1 cellular context compared by ENCODE assay signal in the genomic region with DNA sequence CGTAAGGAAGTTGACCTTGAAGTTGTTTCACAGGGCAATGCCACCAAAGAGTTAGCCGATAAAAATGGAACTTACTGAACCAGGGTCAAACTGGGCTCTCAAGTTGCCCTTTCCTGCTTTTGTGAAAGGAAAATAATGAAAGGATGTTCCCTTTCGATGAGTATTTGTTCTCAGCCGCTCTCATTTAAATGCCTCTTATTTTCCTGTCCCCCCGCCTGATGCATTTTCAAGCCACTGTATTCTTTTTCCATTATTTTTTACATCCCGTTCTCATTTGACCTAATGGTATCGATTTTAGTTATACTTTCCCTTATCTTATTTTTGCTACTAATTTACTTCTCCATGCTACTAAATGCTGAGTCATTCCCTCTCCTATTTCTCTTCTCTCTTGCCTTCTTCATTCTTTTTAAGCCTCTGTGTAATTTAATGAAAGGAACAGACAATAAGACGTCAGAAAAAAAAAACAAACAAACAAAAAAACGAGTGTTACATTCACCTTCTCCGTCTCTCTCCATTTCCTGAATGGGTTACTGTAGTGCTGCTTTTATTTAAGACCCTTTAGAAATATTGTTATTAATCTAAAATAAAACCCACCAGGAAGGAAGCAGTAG.
TF ChIP-seq lines count a peak whose summit lies in the region.

No MANE protein-coding gene starts in this region.

TF ChIP-seq in GM23338, 12 proteins besides CTCF, POLR2A, EP300 and RAD21 (continued from another document):
- TF ChIP-seq, protein P1, sequence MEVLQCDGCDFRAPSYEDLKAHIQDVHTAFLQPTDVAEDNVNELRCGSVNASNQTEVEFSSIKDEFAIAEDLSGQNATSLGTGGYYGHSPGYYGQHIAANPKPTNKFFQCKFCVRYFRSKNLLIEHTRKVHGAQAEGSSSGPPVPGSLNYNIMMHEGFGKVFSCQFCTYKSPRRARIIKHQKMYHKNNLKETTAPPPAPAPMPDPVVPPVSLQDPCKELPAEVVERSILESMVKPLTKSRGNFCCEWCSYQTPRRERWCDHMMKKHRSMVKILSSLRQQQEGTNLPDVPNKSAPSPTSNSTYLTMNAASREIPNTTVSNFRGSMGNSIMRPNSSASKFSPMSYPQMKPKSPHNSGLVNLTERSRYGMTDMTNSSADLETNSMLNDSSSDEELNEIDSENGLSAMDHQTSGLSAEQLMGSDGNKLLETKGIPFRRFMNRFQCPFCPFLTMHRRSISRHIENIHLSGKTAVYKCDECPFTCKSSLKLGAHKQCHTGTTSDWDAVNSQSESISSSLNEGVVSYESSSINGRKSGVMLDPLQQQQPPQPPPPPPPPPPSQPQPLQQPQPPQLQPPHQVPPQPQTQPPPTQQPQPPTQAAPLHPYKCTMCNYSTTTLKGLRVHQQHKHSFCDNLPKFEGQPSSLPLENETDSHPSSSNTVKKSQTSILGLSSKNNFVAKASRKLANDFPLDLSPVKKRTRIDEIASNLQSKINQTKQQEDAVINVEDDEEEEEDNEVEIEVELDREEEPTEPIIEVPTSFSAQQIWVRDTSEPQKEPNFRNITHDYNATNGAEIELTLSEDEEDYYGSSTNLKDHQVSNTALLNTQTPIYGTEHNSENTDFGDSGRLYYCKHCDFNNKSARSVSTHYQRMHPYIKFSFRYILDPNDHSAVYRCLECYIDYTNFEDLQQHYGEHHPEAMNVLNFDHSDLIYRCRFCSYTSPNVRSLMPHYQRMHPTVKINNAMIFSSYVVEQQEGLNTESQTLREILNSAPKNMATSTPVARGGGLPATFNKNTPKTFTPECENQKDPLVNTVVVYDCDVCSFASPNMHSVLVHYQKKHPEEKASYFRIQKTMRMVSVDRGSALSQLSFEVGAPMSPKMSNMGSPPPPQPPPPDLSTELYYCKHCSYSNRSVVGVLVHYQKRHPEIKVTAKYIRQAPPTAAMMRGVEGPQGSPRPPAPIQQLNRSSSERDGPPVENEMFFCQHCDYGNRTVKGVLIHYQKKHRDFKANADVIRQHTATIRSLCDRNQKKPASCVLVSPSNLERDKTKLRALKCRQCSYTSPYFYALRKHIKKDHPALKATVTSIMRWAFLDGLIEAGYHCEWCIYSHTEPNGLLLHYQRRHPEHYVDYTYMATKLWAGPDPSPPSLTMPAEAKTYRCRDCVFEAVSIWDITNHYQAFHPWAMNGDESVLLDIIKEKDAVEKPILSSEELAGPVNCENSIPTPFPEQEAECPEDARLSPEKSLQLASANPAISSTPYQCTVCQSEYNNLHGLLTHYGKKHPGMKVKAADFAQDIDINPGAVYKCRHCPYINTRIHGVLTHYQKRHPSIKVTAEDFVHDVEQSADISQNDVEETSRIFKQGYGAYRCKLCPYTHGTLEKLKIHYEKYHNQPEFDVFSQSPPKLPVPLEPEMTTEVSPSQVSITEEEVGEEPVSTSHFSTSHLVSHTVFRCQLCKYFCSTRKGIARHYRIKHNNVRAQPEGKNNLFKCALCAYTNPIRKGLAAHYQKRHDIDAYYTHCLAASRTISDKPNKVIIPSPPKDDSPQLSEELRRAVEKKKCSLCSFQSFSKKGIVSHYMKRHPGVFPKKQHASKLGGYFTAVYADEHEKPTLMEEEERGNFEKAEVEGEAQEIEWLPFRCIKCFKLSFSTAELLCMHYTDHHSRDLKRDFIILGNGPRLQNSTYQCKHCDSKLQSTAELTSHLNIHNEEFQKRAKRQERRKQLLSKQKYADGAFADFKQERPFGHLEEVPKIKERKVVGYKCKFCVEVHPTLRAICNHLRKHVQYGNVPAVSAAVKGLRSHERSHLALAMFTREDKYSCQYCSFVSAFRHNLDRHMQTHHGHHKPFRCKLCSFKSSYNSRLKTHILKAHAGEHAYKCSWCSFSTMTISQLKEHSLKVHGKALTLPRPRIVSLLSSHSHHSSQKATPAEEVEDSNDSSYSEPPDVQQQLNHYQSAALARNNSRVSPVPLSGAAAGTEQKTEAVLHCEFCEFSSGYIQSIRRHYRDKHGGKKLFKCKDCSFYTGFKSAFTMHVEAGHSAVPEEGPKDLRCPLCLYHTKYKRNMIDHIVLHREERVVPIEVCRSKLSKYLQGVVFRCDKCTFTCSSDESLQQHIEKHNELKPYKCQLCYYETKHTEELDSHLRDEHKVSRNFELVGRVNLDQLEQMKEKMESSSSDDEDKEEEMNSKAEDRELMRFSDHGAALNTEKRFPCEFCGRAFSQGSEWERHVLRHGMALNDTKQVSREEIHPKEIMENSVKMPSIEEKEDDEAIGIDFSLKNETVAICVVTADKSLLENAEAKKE (CRISPR knock-in tag; IDR thresholded peaks at IDR 0.05), result no peak
- TF ChIP-seq, protein P2, sequence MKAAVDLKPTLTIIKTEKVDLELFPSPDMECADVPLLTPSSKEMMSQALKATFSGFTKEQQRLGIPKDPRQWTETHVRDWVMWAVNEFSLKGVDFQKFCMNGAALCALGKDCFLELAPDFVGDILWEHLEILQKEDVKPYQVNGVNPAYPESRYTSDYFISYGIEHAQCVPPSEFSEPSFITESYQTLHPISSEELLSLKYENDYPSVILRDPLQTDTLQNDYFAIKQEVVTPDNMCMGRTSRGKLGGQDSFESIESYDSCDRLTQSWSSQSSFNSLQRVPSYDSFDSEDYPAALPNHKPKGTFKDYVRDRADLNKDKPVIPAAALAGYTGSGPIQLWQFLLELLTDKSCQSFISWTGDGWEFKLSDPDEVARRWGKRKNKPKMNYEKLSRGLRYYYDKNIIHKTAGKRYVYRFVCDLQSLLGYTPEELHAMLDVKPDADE (IDR thresholded peaks at IDR 0.05), result no peak
- no peak for TF ChIP-seq STAT1 (IDR thresholded peaks at IDR 0.05; ENCODE audit: unreplicated experiment)
- no peak for TF ChIP-seq EZH2 (IDR thresholded peaks at IDR 0.05; ENCODE audit: low read depth, unreplicated experiment)
- no peak for TF ChIP-seq NANOG (IDR thresholded peaks at IDR 0.05; ENCODE audit: borderline replicate concordance)
- no peak for TF ChIP-seq EZH2phosphoT487 (IDR thresholded peaks at IDR 0.05; ENCODE audit: unreplicated experiment)
- TF ChIP-seq, protein P3, sequence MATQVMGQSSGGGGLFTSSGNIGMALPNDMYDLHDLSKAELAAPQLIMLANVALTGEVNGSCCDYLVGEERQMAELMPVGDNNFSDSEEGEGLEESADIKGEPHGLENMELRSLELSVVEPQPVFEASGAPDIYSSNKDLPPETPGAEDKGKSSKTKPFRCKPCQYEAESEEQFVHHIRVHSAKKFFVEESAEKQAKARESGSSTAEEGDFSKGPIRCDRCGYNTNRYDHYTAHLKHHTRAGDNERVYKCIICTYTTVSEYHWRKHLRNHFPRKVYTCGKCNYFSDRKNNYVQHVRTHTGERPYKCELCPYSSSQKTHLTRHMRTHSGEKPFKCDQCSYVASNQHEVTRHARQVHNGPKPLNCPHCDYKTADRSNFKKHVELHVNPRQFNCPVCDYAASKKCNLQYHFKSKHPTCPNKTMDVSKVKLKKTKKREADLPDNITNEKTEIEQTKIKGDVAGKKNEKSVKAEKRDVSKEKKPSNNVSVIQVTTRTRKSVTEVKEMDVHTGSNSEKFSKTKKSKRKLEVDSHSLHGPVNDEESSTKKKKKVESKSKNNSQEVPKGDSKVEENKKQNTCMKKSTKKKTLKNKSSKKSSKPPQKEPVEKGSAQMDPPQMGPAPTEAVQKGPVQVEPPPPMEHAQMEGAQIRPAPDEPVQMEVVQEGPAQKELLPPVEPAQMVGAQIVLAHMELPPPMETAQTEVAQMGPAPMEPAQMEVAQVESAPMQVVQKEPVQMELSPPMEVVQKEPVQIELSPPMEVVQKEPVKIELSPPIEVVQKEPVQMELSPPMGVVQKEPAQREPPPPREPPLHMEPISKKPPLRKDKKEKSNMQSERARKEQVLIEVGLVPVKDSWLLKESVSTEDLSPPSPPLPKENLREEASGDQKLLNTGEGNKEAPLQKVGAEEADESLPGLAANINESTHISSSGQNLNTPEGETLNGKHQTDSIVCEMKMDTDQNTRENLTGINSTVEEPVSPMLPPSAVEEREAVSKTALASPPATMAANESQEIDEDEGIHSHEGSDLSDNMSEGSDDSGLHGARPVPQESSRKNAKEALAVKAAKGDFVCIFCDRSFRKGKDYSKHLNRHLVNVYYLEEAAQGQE (IDR thresholded peaks at IDR 0.05; ENCODE audit: unreplicated experiment), result no peak
- TF ChIP-seq POLR2AphosphoS5 (IDR thresholded peaks at IDR 0.05; ENCODE audit: low read depth), result no peak
- TF ChIP-seq ZNF331 (CRISPR knock-in tag; IDR thresholded peaks at IDR 0.05; ENCODE audit: low read depth), result no peak
TF ChIP-seq in GM23338: peak in this region for 0.
